20 cellular contexts compared by ENCODE assay signal in genomic region chr16:86391486-86391885, GRCh38.
DNase-seq lines count a peak whose midpoint lies in the region; ATAC-seq, FAIRE-seq and TF ChIP-seq lines count a peak whose summit lies in the region.
"Had no signal": no experiment of that assay in that cellular context is flagged by ENCODE, and none has a peak within 500 bp of the region (broad histone marks: within the 10 kb centered on the region; RNA-seq: fewer than 3 reads in every experiment).

No MANE protein-coding gene starts in this region.

- no peak overlapping the region for H2BK12ac ChIP-seq in H1 (ENCODE audit: low read depth, low read length)

- no peak for FAIRE-seq in H1 (lab: Jason Lieb, UNC)
- FAIRE-seq: H54, HepG2 had no signal

- peak overlapping the region; percentile 61; the same call in 1 of the 2 replicates for H2AFZ ChIP-seq in SK-N-SH (ENCODE audit: low read depth)
- no peak overlapping the region for H2AFZ ChIP-seq in H1 (ENCODE audit: low read length)
- H2AFZ ChIP-seq: PC-9 had no signal

- H2BK15ac ChIP-seq in H1 (ENCODE audit: low read length): no peak overlapping the region

- peaks cover 6% of the 10 kb centered on the region; the same call in 1 of the 2 replicates for H3K23me2 ChIP-seq in H1 (ENCODE audit: low read depth, low read length)

- no peak overlapping the region; the same call in 1 of the 2 replicates for H4K8ac ChIP-seq in H1 (ENCODE audit: extremely low read depth, insufficient read depth, low read length)

- H2AK5ac ChIP-seq in H1 (ENCODE audit: low read depth, low read length): no peak overlapping the region

- peak overlapping the region; percentile 38 for H3K4ac ChIP-seq in H1 (replicated peaks; ENCODE audit: insufficient read length, low read depth, low read length)

- no peak overlapping the region for H4K5ac ChIP-seq in H1 (ENCODE audit: insufficient read length, low read depth, low read length)

- H3K14ac ChIP-seq in H1 (ENCODE audit: insufficient read length): no peak overlapping the region

- POLR2A ChIA-PET in SK-N-SH (lab: Yijun Ruan, JAX): no interaction called here
- POLR2A ChIA-PET in H1 (lab: Charles Lee; ENCODE audit: partially characterized antibody): no interaction called here
- POLR2A ChIA-PET in activated CD8-positive, alpha-beta T cell treated with anti-CD3 and anti-CD28 coated beads, Interleukin-2, amount 10 ng/mL, durations not matched to agents 7 days and 5 days (lab: Charles Lee): no interaction called here

- no peaks in the 10 kb centered on the region for H3K36me3 ChIP-seq in SK-N-SH (replicated peaks in 1 of 2; ENCODE audit: control insufficient read depth in 1 of 2, insufficient read depth in 2 of 2, low read length in 1 of 2)
- no peaks in the 10 kb centered on the region for H3K36me3 ChIP-seq in SJSA1
- no peaks in the 10 kb centered on the region; a peak in 1 of 8 replicates for H3K36me3 ChIP-seq in H1 (ENCODE audit: control insufficient read depth in 2 of 4, insufficient read depth in 4 of 4, low read length in 3 of 4)

- no peak overlapping the region for H3K56ac ChIP-seq in H1 (replicated peaks; ENCODE audit: insufficient read length, low read depth, low read length)

- H3K4me3 ChIP-seq in SK-N-SH (ENCODE audit: low read depth in 2 of 2, low read length in 1 of 2) (no peak overlapping the region), SJSA1 (no peak overlapping the region), H1 (ENCODE audit: extremely low read depth in 1 of 4, insufficient read depth in 2 of 4, low read depth in 3 of 4, low read length in 4 of 4) (no peak overlapping the region)
- H3K4me3 ChIP-seq: PC-9 had no signal

- H3K18ac ChIP-seq in H1 (ENCODE audit: extremely low read depth, low read length): no peak overlapping the region

- H3K9ac ChIP-seq in SK-N-SH: no peak overlapping the region
- H3K9ac ChIP-seq in H1 (replicated peaks in 1 of 4; ENCODE audit: extremely low read depth in 1 of 4, low read depth in 3 of 4, low read length in 3 of 4): no peak overlapping the region

- 76% methylated on average over 3 of the region's 6 CpGs for WGBS in SK-N-SH (ENCODE audit: low lambda C conversion rate)
- 97% methylated on average over 6 of the region's 6 CpGs; no CpG with 5 or more reads in 1 of the 2 experiments for WGBS in H1 (ENCODE audit: extremely low coverage in 1 of 2, insufficient coverage in 1 of 2, insufficient read length in 1 of 2, insufficient replicate concordance in 2 of 2, low coverage in 1 of 2, low lambda C conversion rate in 2 of 2, missing lambda C conversion rate in 1 of 2), 2 experiments

- H3K79me1 ChIP-seq in H1 (ENCODE audit: low read depth, low read length): no peaks in the 10 kb centered on the region

- H3K4me1 ChIP-seq in SK-N-SH (ENCODE audit: control insufficient read depth in 1 of 2, insufficient read depth in 2 of 2, low read depth in 1 of 2, low read length in 1 of 2): peaks cover 0 to 29% of the 10 kb centered on the region in 2 experiments; a peak in 2 of 4 replicates
- peaks cover 70% of the 10 kb centered on the region for H3K4me1 ChIP-seq in SJSA1 (replicated peaks)
- 0 out of 7 replicates have a peak, but pooled peaks cover 0 to under 1% (median 0%) of the 10 kb centered on the region in 4 experiments for H3K4me1 ChIP-seq in H1 (replicated peaks in 1 of 4; ENCODE audit: control insufficient read depth in 3 of 4, insufficient read depth in 4 of 4, low read length in 3 of 4)
- H3K4me1 ChIP-seq: Caco-2 had no signal

- H3K27ac ChIP-seq in SK-N-SH (ENCODE audit: low read depth in 2 of 2, low read length in 1 of 2) (peak overlapping the region in 1 of 2 experiments; percentile 51; a peak in 1 of 4 replicates), SJSA1 (peak overlapping the region; percentile 80), H1 (ENCODE audit: low read depth, low read length) (no peak overlapping the region)
- H3K27ac ChIP-seq: 22Rv1, C4-2B, PC-9 had no signal

- TF ChIP-seq EP300 in SK-N-SH (IDR thresholded peaks at IDR 0.05; ENCODE audit: borderline replicate concordance in 1 of 2, low read depth in 1 of 2, low read length in 1 of 2) (no peak), H1 (IDR thresholded peaks at IDR 0.05; ENCODE audit: borderline replicate concordance in 1 of 2, low read depth in 2 of 2, low read length in 2 of 2) (no peak)

- H3K9me3 ChIP-seq in SK-N-SH (no peaks in the 10 kb centered on the region), SJSA1 (replicated peaks) (peaks cover 7% of the 10 kb centered on the region), H1 (ENCODE audit: insufficient read depth in 2 of 2, low read depth in 1 of 2, low read length in 1 of 2) (no peaks in the 10 kb centered on the region), T-helper 17 cell (ENCODE audit: control insufficient read depth, low read length, poor library complexity, severe bottlenecking) (no peaks in the 10 kb centered on the region)
- H3K9me3 ChIP-seq: Caco-2 had no signal

- no peak overlapping the region for H3K23ac ChIP-seq in H1 (ENCODE audit: insufficient read length)

- CTCF ChIA-PET in SK-N-SH (lab: Yijun Ruan, JAX) (interaction anchor here (1.3 kb wide), 1 partner anchor 126 kb away, joined by 5 read pairs; no protein-coding TSS in a partner anchor), H1 (lab: Charles Lee; ENCODE audit: partially characterized antibody) (interaction anchor here (0.7 to 3.2 kb wide), 9 partner anchors 9 to 148 kb away, joined by 3 to 8 read pairs (median 4); no protein-coding TSS in a partner anchor)
- CTCF ChIA-PET in activated CD8-positive, alpha-beta T cell treated with anti-CD3 and anti-CD28 coated beads, Interleukin-2, amount 10 ng/mL, durations not matched to agents 7 days and 5 days (lab: Charles Lee): no interaction called here

- TF ChIP-seq POLR2A in H1 (IDR thresholded peaks at IDR 0.05; ENCODE audit: control extremely low read depth in 1 of 2, low read depth in 2 of 2, low read length in 2 of 2): no peak

- TF ChIP-seq RAD21 in SK-N-SH (IDR thresholded peaks at IDR 0.05; ENCODE audit: low read length) (no peak), H1 (IDR thresholded peaks at IDR 0.05 in 1 of 2, conservative IDR thresholded peaks at IDR 0.05 in 1 of 2; ENCODE audit: low read depth in 2 of 2, low read length in 2 of 2) (no peak)

- no peak overlapping the region for H2BK20ac ChIP-seq in H1 (ENCODE audit: low read length)

- H3K79me2 ChIP-seq in SK-N-SH (ENCODE audit: insufficient read depth) (no peaks in the 10 kb centered on the region), H1 (ENCODE audit: control insufficient read depth in 1 of 2, insufficient read depth in 2 of 2, low read length in 2 of 2) (no peaks in the 10 kb centered on the region)

- peaks cover 26% of the 10 kb centered on the region for H3F3A ChIP-seq in SK-N-SH (replicated peaks; ENCODE audit: insufficient read depth)

- H3K4me1 Mint-ChIP-seq in T-helper 17 cell: no peaks in the 10 kb centered on the region
- H3K4me1 Mint-ChIP-seq in activated CD8-positive, alpha-beta T cell treated with anti-CD3 and anti-CD28 coated beads, Interleukin-2, amount 10 ng/mL, durations not matched to agents 7 days and 5 days (ENCODE audit: low read depth): no peaks in the 10 kb centered on the region

- no peak for TF ChIP-seq CTCF in SK-N-SH (IDR thresholded peaks at IDR 0.05)
- TF ChIP-seq CTCF in H1 (IDR thresholded peaks at IDR 0.05; ENCODE audit: control extremely low read depth in 1 of 3, insufficient read depth in 1 of 3, low read depth in 1 of 3, low read length in 3 of 3): no peak

- peak overlapping the region; percentile 25; the same call in 1 of the 2 replicates for H3K4me2 ChIP-seq in SK-N-SH
- H3K4me2 ChIP-seq in H1 (ENCODE audit: insufficient read depth in 1 of 2, low read depth in 2 of 2, low read length in 2 of 2): no peak overlapping the region
- H3K4me2 ChIP-seq: PC-9 had no signal

- ATAC-seq in SK-N-SH treated with all-trans-retinoic acid at 6 μM for 48 hours: no peak
- ATAC-seq in T-helper 17 cell: no peak
- no peak for ATAC-seq in activated CD8-positive, alpha-beta T cell treated with anti-CD3 and anti-CD28 coated beads, Interleukin-2, amount 10 ng/mL, durations not matched to agents 7 days and 5 days
- ATAC-seq: HepG2 had no signal

- H3K27me3 ChIP-seq in SK-N-SH (ENCODE audit: insufficient read depth) (no peaks in the 10 kb centered on the region), SJSA1 (replicated peaks) (no peaks in the 10 kb centered on the region), H1 (replicated peaks in 1 of 4; ENCODE audit: control insufficient read depth in 3 of 4, extremely low read depth in 1 of 4, insufficient read depth in 3 of 4, low read length in 3 of 4) (no peaks in the 10 kb centered on the region)

- no peak overlapping the region for H3K27ac Mint-ChIP-seq in T-helper 17 cell
- no peak overlapping the region for H3K27ac Mint-ChIP-seq in activated CD8-positive, alpha-beta T cell treated with anti-CD3 and anti-CD28 coated beads, Interleukin-2, amount 10 ng/mL, durations not matched to agents 7 days and 5 days

- H3K36me3 Mint-ChIP-seq in T-helper 17 cell (ENCODE audit: low read depth): no peaks in the 10 kb centered on the region
- no peaks in the 10 kb centered on the region for H3K36me3 Mint-ChIP-seq in activated CD8-positive, alpha-beta T cell treated with anti-CD3 and anti-CD28 coated beads, Interleukin-2, amount 10 ng/mL, durations not matched to agents 7 days and 5 days (ENCODE audit: low read depth)

- H2BK120ac ChIP-seq in H1 (replicated peaks; ENCODE audit: low read depth, low read length): no peak overlapping the region

- H2BK5ac ChIP-seq in H1 (ENCODE audit: low read depth, low read length): no peak overlapping the region

- no peak overlapping the region for H3K4me3 Mint-ChIP-seq in T-helper 17 cell
- H3K4me3 Mint-ChIP-seq in activated CD8-positive, alpha-beta T cell treated with anti-CD3 and anti-CD28 coated beads, Interleukin-2, amount 10 ng/mL, durations not matched to agents 7 days and 5 days: no peak overlapping the region

- H4K91ac ChIP-seq in H1 (replicated peaks; ENCODE audit: insufficient read length, low read length): no peak overlapping the region

- DNase-seq in SK-N-SH (no peak), SJSA1 (ENCODE audit: low read depth in 1 of 2, low spot score in 2 of 2) (peak; percentile 78 to 79), H1 (ENCODE audit: low read depth in 1 of 2, low spot score in 2 of 2) (no peak), inferior parietal cortex (ENCODE audit: extremely low spot score) (no peak), T-helper 17 cell (no peak), NCI-H524 (lab: John Stamatoyannopoulos, UW) (no peak)
- DNase-seq in activated CD8-positive, alpha-beta T cell treated with anti-CD3 and anti-CD28 coated beads, Interleukin-2, amount 10 ng/mL, durations not matched to agents 7 days and 5 days: no peak
- DNase-seq: Caco-2, GDM1, MM.1S, NCI-H1105, NCI-H1694 treated with DMSO at 0.1 percent for 48 hours, NCI-H748 treated with DMSO at 0.1 percent for 48 hours, PC-9, SHP77 treated with DMSO at 0.1 percent for 48 hours had no signal

- H3K9me2 ChIP-seq in SK-N-SH: no peaks in the 10 kb centered on the region

- no peaks in the 10 kb centered on the region for H3K9me3 Mint-ChIP-seq in activated CD8-positive, alpha-beta T cell treated with anti-CD3 and anti-CD28 coated beads, Interleukin-2, amount 10 ng/mL, durations not matched to agents 7 days and 5 days (ENCODE audit: insufficient read depth)

- peaks cover 2% of the 10 kb centered on the region for H3K27me3 Mint-ChIP-seq in T-helper 17 cell
- H3K27me3 Mint-ChIP-seq in activated CD8-positive, alpha-beta T cell treated with anti-CD3 and anti-CD28 coated beads, Interleukin-2, amount 10 ng/mL, durations not matched to agents 7 days and 5 days (ENCODE audit: low read depth): no peaks in the 10 kb centered on the region

- no peaks in the 10 kb centered on the region for H4K20me1 ChIP-seq in SK-N-SH (ENCODE audit: insufficient read depth)
- H4K20me1 ChIP-seq in H1 (replicated peaks in 1 of 2; ENCODE audit: control insufficient read depth in 1 of 2, insufficient read depth in 2 of 2, low read length in 2 of 2): peaks cover 0 to 3% of the 10 kb centered on the region in 2 experiments

Comparison
In these comparisons a context has a peak if more than half of its experiments do, and no peak if none do; other contexts are left out.
1. DNase-seq: peak in SJSA1 (2 of 2); none in SK-N-SH (single experiment), H1 (0 of 2), inferior parietal cortex (single experiment), T-helper 17 cell (0 of 3), NCI-H524 (0 of 2) and activated CD8-positive, alpha-beta T cell treated with anti-CD3 and anti-CD28 coated beads, Interleukin-2, amount 10 ng/mL, durations not matched to agents 7 days and 5 days (single experiment).